Comparison of ENCODE assay signal across 1 cellular context in the genomic region with DNA sequence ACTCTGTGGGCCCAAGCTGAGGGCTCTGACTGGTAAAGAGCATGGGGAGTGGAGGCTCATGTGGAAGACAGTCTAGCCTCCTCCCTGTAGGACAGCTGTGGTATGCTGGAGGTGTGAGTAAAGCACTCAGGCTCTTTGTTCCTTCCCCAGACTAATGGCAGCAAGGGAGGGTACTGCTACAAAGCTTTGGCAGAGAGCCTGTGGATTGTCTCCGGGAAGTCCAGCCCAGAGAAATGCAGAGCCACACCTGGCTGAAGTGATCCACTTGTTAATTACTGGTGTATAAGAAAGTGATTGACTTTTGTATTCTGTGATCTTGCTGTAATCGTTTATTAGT.
TF ChIP-seq lines count a peak whose summit lies in the region.

No MANE protein-coding gene starts in this region.

TF ChIP-seq in H1, 55 proteins besides CTCF, POLR2A, EP300 and RAD21 (continued from another document):
- TF ChIP-seq, protein P1, sequence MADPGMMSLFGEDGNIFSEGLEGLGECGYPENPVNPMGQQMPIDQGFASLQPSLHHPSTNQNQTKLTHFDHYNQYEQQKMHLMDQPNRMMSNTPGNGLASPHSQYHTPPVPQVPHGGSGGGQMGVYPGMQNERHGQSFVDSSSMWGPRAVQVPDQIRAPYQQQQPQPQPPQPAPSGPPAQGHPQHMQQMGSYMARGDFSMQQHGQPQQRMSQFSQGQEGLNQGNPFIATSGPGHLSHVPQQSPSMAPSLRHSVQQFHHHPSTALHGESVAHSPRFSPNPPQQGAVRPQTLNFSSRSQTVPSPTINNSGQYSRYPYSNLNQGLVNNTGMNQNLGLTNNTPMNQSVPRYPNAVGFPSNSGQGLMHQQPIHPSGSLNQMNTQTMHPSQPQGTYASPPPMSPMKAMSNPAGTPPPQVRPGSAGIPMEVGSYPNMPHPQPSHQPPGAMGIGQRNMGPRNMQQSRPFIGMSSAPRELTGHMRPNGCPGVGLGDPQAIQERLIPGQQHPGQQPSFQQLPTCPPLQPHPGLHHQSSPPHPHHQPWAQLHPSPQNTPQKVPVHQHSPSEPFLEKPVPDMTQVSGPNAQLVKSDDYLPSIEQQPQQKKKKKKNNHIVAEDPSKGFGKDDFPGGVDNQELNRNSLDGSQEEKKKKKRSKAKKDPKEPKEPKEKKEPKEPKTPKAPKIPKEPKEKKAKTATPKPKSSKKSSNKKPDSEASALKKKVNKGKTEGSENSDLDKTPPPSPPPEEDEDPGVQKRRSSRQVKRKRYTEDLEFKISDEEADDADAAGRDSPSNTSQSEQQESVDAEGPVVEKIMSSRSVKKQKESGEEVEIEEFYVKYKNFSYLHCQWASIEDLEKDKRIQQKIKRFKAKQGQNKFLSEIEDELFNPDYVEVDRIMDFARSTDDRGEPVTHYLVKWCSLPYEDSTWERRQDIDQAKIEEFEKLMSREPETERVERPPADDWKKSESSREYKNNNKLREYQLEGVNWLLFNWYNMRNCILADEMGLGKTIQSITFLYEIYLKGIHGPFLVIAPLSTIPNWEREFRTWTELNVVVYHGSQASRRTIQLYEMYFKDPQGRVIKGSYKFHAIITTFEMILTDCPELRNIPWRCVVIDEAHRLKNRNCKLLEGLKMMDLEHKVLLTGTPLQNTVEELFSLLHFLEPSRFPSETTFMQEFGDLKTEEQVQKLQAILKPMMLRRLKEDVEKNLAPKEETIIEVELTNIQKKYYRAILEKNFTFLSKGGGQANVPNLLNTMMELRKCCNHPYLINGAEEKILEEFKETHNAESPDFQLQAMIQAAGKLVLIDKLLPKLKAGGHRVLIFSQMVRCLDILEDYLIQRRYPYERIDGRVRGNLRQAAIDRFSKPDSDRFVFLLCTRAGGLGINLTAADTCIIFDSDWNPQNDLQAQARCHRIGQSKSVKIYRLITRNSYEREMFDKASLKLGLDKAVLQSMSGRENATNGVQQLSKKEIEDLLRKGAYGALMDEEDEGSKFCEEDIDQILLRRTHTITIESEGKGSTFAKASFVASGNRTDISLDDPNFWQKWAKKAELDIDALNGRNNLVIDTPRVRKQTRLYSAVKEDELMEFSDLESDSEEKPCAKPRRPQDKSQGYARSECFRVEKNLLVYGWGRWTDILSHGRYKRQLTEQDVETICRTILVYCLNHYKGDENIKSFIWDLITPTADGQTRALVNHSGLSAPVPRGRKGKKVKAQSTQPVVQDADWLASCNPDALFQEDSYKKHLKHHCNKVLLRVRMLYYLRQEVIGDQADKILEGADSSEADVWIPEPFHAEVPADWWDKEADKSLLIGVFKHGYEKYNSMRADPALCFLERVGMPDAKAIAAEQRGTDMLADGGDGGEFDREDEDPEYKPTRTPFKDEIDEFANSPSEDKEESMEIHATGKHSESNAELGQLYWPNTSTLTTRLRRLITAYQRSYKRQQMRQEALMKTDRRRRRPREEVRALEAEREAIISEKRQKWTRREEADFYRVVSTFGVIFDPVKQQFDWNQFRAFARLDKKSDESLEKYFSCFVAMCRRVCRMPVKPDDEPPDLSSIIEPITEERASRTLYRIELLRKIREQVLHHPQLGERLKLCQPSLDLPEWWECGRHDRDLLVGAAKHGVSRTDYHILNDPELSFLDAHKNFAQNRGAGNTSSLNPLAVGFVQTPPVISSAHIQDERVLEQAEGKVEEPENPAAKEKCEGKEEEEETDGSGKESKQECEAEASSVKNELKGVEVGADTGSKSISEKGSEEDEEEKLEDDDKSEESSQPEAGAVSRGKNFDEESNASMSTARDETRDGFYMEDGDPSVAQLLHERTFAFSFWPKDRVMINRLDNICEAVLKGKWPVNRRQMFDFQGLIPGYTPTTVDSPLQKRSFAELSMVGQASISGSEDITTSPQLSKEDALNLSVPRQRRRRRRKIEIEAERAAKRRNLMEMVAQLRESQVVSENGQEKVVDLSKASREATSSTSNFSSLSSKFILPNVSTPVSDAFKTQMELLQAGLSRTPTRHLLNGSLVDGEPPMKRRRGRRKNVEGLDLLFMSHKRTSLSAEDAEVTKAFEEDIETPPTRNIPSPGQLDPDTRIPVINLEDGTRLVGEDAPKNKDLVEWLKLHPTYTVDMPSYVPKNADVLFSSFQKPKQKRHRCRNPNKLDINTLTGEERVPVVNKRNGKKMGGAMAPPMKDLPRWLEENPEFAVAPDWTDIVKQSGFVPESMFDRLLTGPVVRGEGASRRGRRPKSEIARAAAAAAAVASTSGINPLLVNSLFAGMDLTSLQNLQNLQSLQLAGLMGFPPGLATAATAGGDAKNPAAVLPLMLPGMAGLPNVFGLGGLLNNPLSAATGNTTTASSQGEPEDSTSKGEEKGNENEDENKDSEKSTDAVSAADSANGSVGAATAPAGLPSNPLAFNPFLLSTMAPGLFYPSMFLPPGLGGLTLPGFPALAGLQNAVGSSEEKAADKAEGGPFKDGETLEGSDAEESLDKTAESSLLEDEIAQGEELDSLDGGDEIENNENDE (IDR thresholded peaks at IDR 0.05; ENCODE audit: insufficient replicate concordance, low read length) = no peak
- TF ChIP-seq CHD1 (IDR thresholded peaks at IDR 0.05; ENCODE audit: low read depth, low read length) (no peak), SP4 (IDR thresholded peaks at IDR 0.05; ENCODE audit: low read length) (no peak), SP2 (IDR thresholded peaks at IDR 0.05; ENCODE audit: low read length) (no peak), HDAC2 (IDR thresholded peaks at IDR 0.05; ENCODE audit: borderline replicate concordance in 1 of 2, low read depth in 2 of 2, low read length in 2 of 2) (no peak), SP1 (IDR thresholded peaks at IDR 0.05; ENCODE audit: low read depth, low read length) (no peak), EGR1 (IDR thresholded peaks at IDR 0.05; ENCODE audit: borderline replicate concordance, low read depth, low read length) (no peak)
- TF ChIP-seq, protein P2, sequence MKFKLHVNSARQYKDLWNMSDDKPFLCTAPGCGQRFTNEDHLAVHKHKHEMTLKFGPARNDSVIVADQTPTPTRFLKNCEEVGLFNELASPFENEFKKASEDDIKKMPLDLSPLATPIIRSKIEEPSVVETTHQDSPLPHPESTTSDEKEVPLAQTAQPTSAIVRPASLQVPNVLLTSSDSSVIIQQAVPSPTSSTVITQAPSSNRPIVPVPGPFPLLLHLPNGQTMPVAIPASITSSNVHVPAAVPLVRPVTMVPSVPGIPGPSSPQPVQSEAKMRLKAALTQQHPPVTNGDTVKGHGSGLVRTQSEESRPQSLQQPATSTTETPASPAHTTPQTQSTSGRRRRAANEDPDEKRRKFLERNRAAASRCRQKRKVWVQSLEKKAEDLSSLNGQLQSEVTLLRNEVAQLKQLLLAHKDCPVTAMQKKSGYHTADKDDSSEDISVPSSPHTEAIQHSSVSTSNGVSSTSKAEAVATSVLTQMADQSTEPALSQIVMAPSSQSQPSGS (IDR thresholded peaks at IDR 0.05; ENCODE audit: low read length) = no peak
